In the genomic region with DNA sequence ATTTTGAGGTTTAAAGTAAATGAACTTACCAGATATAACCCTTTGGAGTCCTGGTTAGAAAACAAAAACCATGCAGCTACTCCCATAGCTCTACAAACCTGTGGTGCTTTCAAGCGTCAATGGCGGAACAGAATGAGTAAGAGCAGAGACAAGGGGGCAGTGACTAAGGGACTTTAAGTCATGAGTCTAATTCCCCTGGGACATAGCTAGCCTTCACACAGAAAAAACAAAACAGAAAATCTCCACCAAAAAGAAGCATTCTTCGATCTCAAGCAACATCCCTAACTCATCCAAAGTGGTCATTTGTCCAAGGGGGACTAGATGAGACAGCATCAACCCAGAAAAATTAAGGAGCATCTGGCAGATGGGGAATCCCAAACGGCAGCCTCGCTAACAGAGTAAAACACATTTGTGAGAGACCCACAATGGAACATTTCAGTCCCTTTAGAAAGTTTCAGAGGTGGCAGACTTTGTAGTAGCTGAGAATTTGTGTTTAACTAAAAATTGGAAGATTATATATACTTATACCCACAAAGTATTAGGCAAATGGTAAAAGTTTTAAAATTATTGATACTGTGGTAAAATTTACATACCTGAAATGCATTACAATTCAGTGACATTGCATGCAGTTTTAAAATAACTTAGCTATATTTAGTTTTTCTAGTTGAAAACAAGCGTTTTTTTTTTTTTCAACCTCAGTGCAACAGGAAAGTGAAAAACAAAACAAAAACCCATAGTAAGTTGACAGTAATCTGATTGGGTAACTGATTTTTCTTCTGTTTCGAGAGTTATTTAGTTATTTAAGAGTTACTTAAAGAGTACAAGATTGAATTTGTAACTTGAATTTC, we compare ENCODE assay signal across 9 cellular contexts.
A peak's percentile ranks its signal among the peaks of the same experiment; 100 is the strongest.
DNase-seq lines count a peak whose midpoint lies in the region; ATAC-seq lines count a peak whose summit lies in the region.
"Had no signal": no experiment of that assay in that cellular context is flagged by ENCODE, and none has a peak within 500 bp of the region (broad histone marks: within the 10 kb centered on the region; RNA-seq: fewer than 3 reads in every experiment).

No MANE protein-coding gene starts in this region.

- DNase-seq in ELR (ENCODE audit: low read depth) (peak; percentile 17), NCI-H69 (lab: John Stamatoyannopoulos, UW) (peak; percentile 15), D341Med (ENCODE audit: low spot score) (no peak), anterior cingulate cortex (lab: John Stamatoyannopoulos, UW) (no peak)
- no peak for DNase-seq in activated naive CD4-positive, alpha-beta T cell treated with Interleukin-2 at 50 U/mL for 16 hours
- DNase-seq in stimulated activated CD4-positive, alpha-beta T cell treated with anti-CD3 and anti-CD28 coated beads, Interleukin-4, amount 100 ng/mL, for 24 hours, result no peak
- DNase-seq: C1 segment of cervical spinal cord had no signal

- peak; percentile 89 for ATAC-seq in GM19351 (IDR thresholded peaks at IDR 0.05; ENCODE audit: unreplicated experiment)
- ATAC-seq in HG02885 (IDR thresholded peaks at IDR 0.05; ENCODE audit: poor library complexity, unreplicated experiment), result peak; percentile 93

Comparison
In these comparisons a context has a peak if more than half of its experiments do, and no peak if none do; other contexts are left out.
1. DNase-seq: peak in ELR (single experiment) and NCI-H69 (single experiment); none in D341Med (single experiment), activated naive CD4-positive, alpha-beta T cell treated with Interleukin-2 at 50 U/mL for 16 hours (single experiment), stimulated activated CD4-positive, alpha-beta T cell treated with anti-CD3 and anti-CD28 coated beads, Interleukin-4, amount 100 ng/mL, for 24 hours (single experiment) and anterior cingulate cortex (0 of 58).